In genomic region chr14:77241955-77242354, GRCh38 we compare ENCODE assay signal across 2 cellular contexts.
TF ChIP-seq lines count a peak whose summit lies in the region.

No MANE protein-coding gene starts in this region.

TF ChIP-seq in HCT116, 20 proteins besides CTCF, POLR2A, EP300 and RAD21:
- TF ChIP-seq JUND (IDR thresholded peaks at IDR 0.05) (no peak), EZH2 (IDR thresholded peaks at IDR 0.05) (no peak), FOSL1 (IDR thresholded peaks at IDR 0.05; ENCODE audit: low read depth) (no peak), CBX3 (IDR thresholded peaks at IDR 0.05; ENCODE audit: low read depth) (no peak), REST (IDR thresholded peaks at IDR 0.05; ENCODE audit: low read depth) (peak; percentile 56)
TF ChIP-seq in HCT116: peak in this region for 1.

TF ChIP-seq in K562, 482 proteins besides CTCF, POLR2A, EP300 and RAD21:
- TF ChIP-seq GTF2F1 (IDR thresholded peaks at IDR 0.05; ENCODE audit: low read depth, low read length) (no peak), PHF21A (IDR thresholded peaks at IDR 0.05; ENCODE audit: borderline replicate concordance, low read depth) (no peak), TEAD4 (IDR thresholded peaks at IDR 0.05; ENCODE audit: low read length) (no peak), TEAD4 (CRISPR knock-in tag; IDR thresholded peaks at IDR 0.05; ENCODE audit: borderline replicate concordance) (no peak), KLF13 (tag; IDR thresholded peaks at IDR 0.05; ENCODE audit: borderline replicate concordance, low read depth) (no peak), RFX7 (CRISPR knock-in tag; IDR thresholded peaks at IDR 0.05) (no peak), ARID3A (IDR thresholded peaks at IDR 0.05; ENCODE audit: borderline replicate concordance, low read depth, low read length) (no peak), EHMT2 (IDR thresholded peaks at IDR 0.05) (peak; percentile 60; the same call in 1 of the 2 replicates), CREBBP (IDR thresholded peaks at IDR 0.05; ENCODE audit: low read depth, low read length) (no peak), NFXL1 (CRISPR knock-in tag; IDR thresholded peaks at IDR 0.05) (no peak), NCOA4 (IDR thresholded peaks at IDR 0.05; ENCODE audit: partially characterized antibody) (no peak), MIER1 (IDR thresholded peaks at IDR 0.05; ENCODE audit: low read depth) (peak; percentile 48; the same call in 1 of the 2 replicates), ZNF778 (CRISPR knock-in tag; IDR thresholded peaks at IDR 0.05) (no peak)
